In genomic region chr10:128220011-128220410, GRCh38 we compare ENCODE assay signal across 22 cellular contexts.
"Had no signal": no experiment of that assay in that cellular context is flagged by ENCODE, and none has a peak within 500 bp of the region (broad histone marks: within the 10 kb centered on the region; RNA-seq: fewer than 3 reads in every experiment).

No MANE protein-coding gene starts in this region.

- ATAC-seq: activated CD4-positive, CD25-positive, alpha-beta regulatory T cell treated with anti-CD3 and anti-CD28 coated beads, Interleukin-2, amount 50 U/mL, for 24 hours; activated CD8-positive, alpha-beta T cell treated with anti-CD3 and anti-CD28 coated beads, Interleukin-2, amount 10 ng/mL, durations not matched to agents 7 days and 5 days; natural killer cell had no signal

- H3K27me3 ChIP-seq: cardiac muscle cell, upper lobe of left lung had no signal

- H3K9me3 Mint-ChIP-seq: activated T-helper 2 cell treated with anti-CD3 and anti-CD28 coated beads, Interferon-gamma antibody, Interleukin-2, Interleukin-4, amounts not matched to agents 10 μg/mL and 5 μg/mL and 100 μg/mL, durations not matched to agents 14 hours and 24 hours and 36 hours; immature natural killer cell; natural killer cell; T-helper 2 cell treated with Interferon-gamma antibody and Interleukin-4, amounts not matched to agents 5 μg/mL and 100 μg/mL, for 36 hours had no signal

- H3K4me3 Mint-ChIP-seq: activated CD8-positive, alpha-beta T cell treated with anti-CD3 and anti-CD28 coated beads, Interleukin-2, amount 10 ng/mL, durations not matched to agents 7 days and 5 days; activated naive CD8-positive, alpha-beta T cell treated with anti-CD3 and anti-CD28 coated beads, Interleukin-2, amount 10 ng/mL, durations not matched to agents 7 days and 5 days; immature natural killer cell; mesothelial cell of epicardium; natural killer cell; T-helper 2 cell treated with Interferon-gamma antibody and Interleukin-4, amounts not matched to agents 5 μg/mL and 100 μg/mL, for 36 hours had no signal

- H3K36me3 ChIP-seq: cardiac muscle cell, left ventricle myocardium inferior, spleen, thoracic aorta, upper lobe of left lung had no signal

- H3K9me3 ChIP-seq: spleen, thoracic aorta, upper lobe of left lung had no signal

- H3K27ac ChIP-seq: cardiac muscle cell, left ventricle myocardium inferior, thoracic aorta, VCaP had no signal

- DNase-seq: activated CD4-positive, alpha-beta T cell treated with anti-CD3 and anti-CD28 coated beads, Interleukin-2, amount 50 U/mL, for 1 hour; activated CD8-positive, alpha-beta T cell treated with anti-CD3 and anti-CD28 coated beads, Interleukin-2, amount 10 ng/mL, durations not matched to agents 7 days and 5 days; activated naive CD4-positive, alpha-beta T cell treated with Interleukin-2 at 50 U/mL for 16 hours; activated naive CD8-positive, alpha-beta T cell treated with anti-CD3 and anti-CD28 coated beads, Interleukin-2, amount 10 ng/mL, durations not matched to agents 7 days and 5 days; erythroblast; foreskin fibroblast; immature natural killer cell; left ventricle myocardium inferior; mammary epithelial cell; natural killer cell; spleen; stimulated activated CD4-positive, alpha-beta T cell treated with anti-CD3 and anti-CD28 coated beads, Interleukin-4, amount 100 ng/mL, for 24 hours; stimulated activated naive CD4-positive, alpha-beta T cell treated with Interleukin-2 at 50 U/mL for 16 hours; upper lobe of left lung had no signal

- H3K4me1 ChIP-seq: left ventricle myocardium inferior, upper lobe of left lung had no signal

- H3K4me1 Mint-ChIP-seq: mesothelial cell of epicardium had no signal

- H3K36me3 Mint-ChIP-seq: activated naive CD8-positive, alpha-beta T cell treated with anti-CD3 and anti-CD28 coated beads, Interleukin-2, amount 10 ng/mL, durations not matched to agents 7 days and 5 days; immature natural killer cell; mesothelial cell of epicardium; natural killer cell had no signal

- H3K4me3 ChIP-seq: cardiac muscle cell, left ventricle myocardium inferior, spleen, thoracic aorta, upper lobe of left lung had no signal

- H3K27ac Mint-ChIP-seq: activated CD8-positive, alpha-beta T cell treated with anti-CD3 and anti-CD28 coated beads, Interleukin-2, amount 10 ng/mL, durations not matched to agents 7 days and 5 days; activated naive CD8-positive, alpha-beta T cell treated with anti-CD3 and anti-CD28 coated beads, Interleukin-2, amount 10 ng/mL, durations not matched to agents 7 days and 5 days; activated T-helper 2 cell treated with anti-CD3 and anti-CD28 coated beads, Interferon-gamma antibody, Interleukin-2, Interleukin-4, amounts not matched to agents 10 μg/mL and 5 μg/mL and 100 μg/mL, durations not matched to agents 14 hours and 24 hours and 36 hours; mesothelial cell of epicardium; natural killer cell; progenitor cell of endocrine pancreas; T-helper 2 cell treated with Interferon-gamma antibody and Interleukin-4, amounts not matched to agents 5 μg/mL and 100 μg/mL, for 36 hours had no signal
